18 cellular contexts compared by ENCODE assay signal in genomic region chr13:44894001-44894770, GRCh38.
A peak's percentile ranks its signal among the peaks of the same experiment; 100 is the strongest.
DNase-seq lines count a peak whose midpoint lies in the region; ATAC-seq and TF ChIP-seq lines count a peak whose summit lies in the region.
"Had no signal": no experiment of that assay in that cellular context is flagged by ENCODE, and none has a peak within 500 bp of the region (broad histone marks: within the 10 kb centered on the region; RNA-seq: fewer than 3 reads in every experiment).

No MANE protein-coding gene starts in this region.

- H3K27me3 ChIP-seq in BE2C = no peaks in the 10 kb centered on the region
- H3K27me3 ChIP-seq in PC-9 (ENCODE audit: insufficient read depth, low read depth) = no peaks in the 10 kb centered on the region
- H3K27me3 ChIP-seq in suprapubic skin = no peaks in the 10 kb centered on the region

- BruUV-seq in PC-9 (replicated peaks; lab: Mats Ljungman, UMichigan) = no TSS peak

- POLR2A ChIA-PET in PC-9 (lab: Charles Lee; ENCODE audit: unreplicated experiment) = no interaction called here

- H3K4me1 Mint-ChIP-seq in neural crest cell (peaks cover 8% of the 10 kb centered on the region), CD14-positive monocyte (no peaks in the 10 kb centered on the region)
- H3K4me1 Mint-ChIP-seq: IgD-negative memory B cell, naive B cell had no signal

- H4K20me1 ChIP-seq in PC-9 (ENCODE audit: insufficient read depth) = no peaks in the 10 kb centered on the region

- H3K9me3 Mint-ChIP-seq in neural crest cell (peaks cover 3% of the 10 kb centered on the region), CD14-positive monocyte (peaks cover 0 to 4% (median 0%) of the 10 kb centered on the region in 7 donors)

- no peaks in the 10 kb centered on the region for H3K36me3 ChIP-seq in BE2C
- no peaks in the 10 kb centered on the region for H3K36me3 ChIP-seq in PC-9 (ENCODE audit: low read depth)
- H3K36me3 ChIP-seq in suprapubic skin = no peaks in the 10 kb centered on the region

- peak; percentile 47 for ATAC-seq in left ventricle myocardium superior

- H3K27ac Mint-ChIP-seq in neural crest cell (ENCODE audit: unreplicated experiment) (peak overlapping the region; percentile 89), CD14-positive monocyte (no peak overlapping the region)

- no peaks in the 10 kb centered on the region for H3K36me3 Mint-ChIP-seq in neural crest cell (ENCODE audit: low read depth)
- H3K36me3 Mint-ChIP-seq in CD14-positive monocyte = no peaks in the 10 kb centered on the region

- WGBS in suprapubic skin = 85% methylated on average over 10 of the region's 13 CpGs

- no peak for TF ChIP-seq EP300 in suprapubic skin (IDR thresholded peaks at IDR 0.05)

- 0 out of 2 replicates have a peak, but pooled peaks cover 5% of the 10 kb centered on the region for H3F3A ChIP-seq in PC-9 (ENCODE audit: insufficient read depth, low read depth)

- H2AFZ ChIP-seq in PC-9 = peak overlapping the region; percentile 44; the same call in 1 of the 2 replicates

- peak; percentile 27 for DNase-seq in BE2C
- DNase-seq in PC-9 = peak; percentile 23 to 78
- DNase-seq in left ventricle myocardium superior = no peak
- DNase-seq in neural crest cell (ENCODE audit: low read depth, low spot score) = no peak
- DNase-seq in CD14-positive monocyte (ENCODE audit: low spot score) = no peak
- DNase-seq in NCI-H146 (lab: John Stamatoyannopoulos, UW) = no peak
- no peak for DNase-seq in medulla oblongata (ENCODE audit: extremely low spot score)
- no peak for DNase-seq in suprapubic skin (ENCODE audit: low spot score in 2 of 2)
- DNase-seq: activated CD4-positive, alpha-beta T cell treated with anti-CD3 and anti-CD28 coated beads for 48 hours; amygdala; cerebellar nuclear complex; effector CD8-positive, alpha-beta T cell; EL; hypothalamus; naive B cell; NCI-H1930; NCI-H510A had no signal

- H3K27me3 Mint-ChIP-seq in neural crest cell (ENCODE audit: low read depth) (no peaks in the 10 kb centered on the region), CD14-positive monocyte (ENCODE audit: low read depth in 3 of 3) (peaks cover 0 to 2% (median 0%) of the 10 kb centered on the region in 3 donors)

- H3K27ac ChIP-seq in PC-9 (peak overlapping the region; percentile 54), suprapubic skin (no peak overlapping the region)

- CTCF ChIA-PET in PC-9 (lab: Charles Lee) = no interaction called here

- H3K4me3 ChIP-seq in BE2C (ENCODE audit: low read depth, low read length) (no peak overlapping the region), PC-9 (no peak overlapping the region), suprapubic skin (no peak overlapping the region)

- no peaks in the 10 kb centered on the region for H3K79me2 ChIP-seq in PC-9 (ENCODE audit: low read depth)

- peak overlapping the region; percentile 43 for H3K4me2 ChIP-seq in PC-9

- H3K9me3 ChIP-seq in BE2C (no peaks in the 10 kb centered on the region), PC-9 (ENCODE audit: insufficient read depth, low read depth) (no peaks in the 10 kb centered on the region), suprapubic skin (no peaks in the 10 kb centered on the region)

- TF ChIP-seq POLR2A in suprapubic skin (IDR thresholded peaks at IDR 0.05) = no peak

- peaks cover 11% of the 10 kb centered on the region for H3K4me1 ChIP-seq in BE2C
- H3K4me1 ChIP-seq in PC-9 (replicated peaks; ENCODE audit: insufficient read depth) = peaks cover 19% of the 10 kb centered on the region
- H3K4me1 ChIP-seq in suprapubic skin = no peaks in the 10 kb centered on the region

- intact Hi-C loops in PC-9 (cut with micrococcal nuclease; ENCODE audit: unreplicated experiment) = no loop called here
- intact Hi-C loops in left ventricle myocardium superior (cut with micrococcal nuclease) = no loop called here
- intact Hi-C loops in CD14-positive monocyte (cut with micrococcal nuclease) = no loop called here

- H3K9me2 ChIP-seq in PC-9 (ENCODE audit: insufficient read depth) = no peaks in the 10 kb centered on the region

- TF ChIP-seq CTCF in BE2C (IDR thresholded peaks at IDR 0.05; ENCODE audit: low read depth, low read length) (no peak), PC-9 (conservative IDR thresholded peaks at IDR 0.05) (no peak), neural crest cell (conservative IDR thresholded peaks at IDR 0.05) (no peak), CD14-positive monocyte (IDR thresholded peaks at IDR 0.05) (no peak), suprapubic skin (IDR thresholded peaks at IDR 0.05) (no peak)

- no peak overlapping the region for H3K4me3 Mint-ChIP-seq in neural crest cell
- no peak overlapping the region for H3K4me3 Mint-ChIP-seq in CD14-positive monocyte
- H3K4me3 Mint-ChIP-seq: IgD-negative memory B cell, naive B cell had no signal

Comparison
In these comparisons a context has a peak if more than half of its experiments do, and no peak if none do; other contexts are left out.
1. DNase-seq: peak in BE2C (single experiment) and PC-9 (2 of 2); none in left ventricle myocardium superior (single experiment), neural crest cell (single experiment), CD14-positive monocyte (single experiment), NCI-H146 (single experiment), medulla oblongata (single experiment) and suprapubic skin (0 of 2).